29 cellular contexts compared by ENCODE assay signal in the genomic region with DNA sequence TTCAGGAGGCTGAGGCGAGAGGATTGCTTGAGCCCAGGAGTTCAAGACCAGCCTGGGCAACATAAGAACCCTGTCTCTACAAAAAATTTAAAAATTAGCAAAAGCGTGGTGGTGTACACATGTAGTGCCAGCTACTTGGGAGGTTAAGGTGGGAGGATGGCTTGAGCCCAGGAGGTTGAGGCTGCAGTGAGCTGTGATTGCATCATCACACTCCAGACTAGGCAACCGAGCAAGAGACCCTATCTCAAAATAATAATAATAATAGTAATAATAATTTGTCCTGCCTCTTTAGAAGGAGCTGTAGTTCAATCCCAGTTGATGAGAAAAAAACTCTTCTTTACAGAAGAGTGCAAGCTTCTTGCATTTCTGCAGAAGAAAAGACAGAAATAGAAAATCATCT. TPM values are rescaled to one million over a fixed set of nuclear protein-coding genes. Genes with fewer than 3 reads are reported as not detected.
"Had no signal": no experiment of that assay in that cellular context is flagged by ENCODE, and none has a peak within 500 bp of the region (broad histone marks: within the 10 kb centered on the region; RNA-seq: fewer than 3 reads in every experiment).

No MANE protein-coding gene starts in this region.

- DNase-seq: islet precursor cell; left ventricle myocardium inferior; mesendoderm; naive B cell; natural killer cell; nephron progenitor cell; occipital lobe; stimulated activated CD4-positive, alpha-beta T cell treated with anti-CD3 and anti-CD28 coated beads, Interleukin-12 subunit alpha, Interleukin-12 subunit beta, amount 100 ng/mL, for 4 hours; stimulated activated CD4-positive, alpha-beta T cell treated with anti-CD3 and anti-CD28 coated beads, Interleukin-15, amount 100 ng/mL, for 24 hours; stimulated activated CD4-positive, alpha-beta T cell treated with anti-CD3 and anti-CD28 coated beads, Interleukin-2, amount 100 ng/mL, for 24 hours; stimulated activated CD4-positive, alpha-beta T cell treated with anti-CD3 and anti-CD28 coated beads, Interleukin-4, amount 100 ng/mL, for 1 hour; stimulated activated naive CD4-positive, alpha-beta T cell; tibial artery; trophoblast cell had no signal

- H3K27ac Mint-ChIP-seq: mesothelial cell of epicardium; natural killer cell; nephron progenitor cell; progenitor cell of endocrine pancreas; stimulated activated naive CD8-positive, alpha-beta T cell treated with anti-CD3 and anti-CD28 coated beads, Interleukin-15, Interleukin-2, amounts not matched to agents 100 ng/mL and 50 ng/mL, for 24 hours had no signal

- H3K4me3 Mint-ChIP-seq: mesothelial cell of epicardium; natural killer cell; nephron progenitor cell; neural progenitor cell; stimulated activated naive CD8-positive, alpha-beta T cell treated with anti-CD3 and anti-CD28 coated beads, Interleukin-15, Interleukin-2, amounts not matched to agents 100 ng/mL and 50 ng/mL, for 24 hours had no signal

- H3K4me2 ChIP-seq: hepatocyte, neural progenitor cell had no signal

- H3K36me3 Mint-ChIP-seq: mesothelial cell of epicardium, naive B cell, natural killer cell, neural progenitor cell had no signal

- ATAC-seq: natural killer cell, sciatic nerve, upper lobe of right lung had no signal

- H3K36me3 ChIP-seq: left ventricle myocardium inferior, neural progenitor cell, neutrophil, right atrium auricular region, suprapubic skin, thoracic aorta, tibial artery, upper lobe of right lung had no signal

- H3K4me1 Mint-ChIP-seq: mesothelial cell of epicardium had no signal

- H3K27me3 ChIP-seq: hepatocyte, neural progenitor cell, neutrophil, right atrium auricular region, suprapubic skin, tibial artery, upper lobe of right lung had no signal

- H3K9me3 ChIP-seq: left ventricle myocardium inferior, neutrophil, right atrium auricular region, suprapubic skin, thoracic aorta, tibial artery, upper lobe of right lung had no signal

- H3K27ac ChIP-seq: hepatocyte, left ventricle myocardium inferior, neural progenitor cell, neutrophil, parathyroid adenoma, right atrium auricular region, skin epidermis, suprapubic skin, thoracic aorta, tibial artery, upper lobe of right lung had no signal

- H3K4me3 ChIP-seq: hepatocyte, left ventricle myocardium inferior, lung, neural progenitor cell, right atrium auricular region, skin epidermis, suprapubic skin, thoracic aorta, tibial artery, upper lobe of right lung had no signal

- H3K9me3 Mint-ChIP-seq: mesothelial cell of epicardium; naive B cell; natural killer cell; neural progenitor cell; stimulated activated naive CD8-positive, alpha-beta T cell treated with anti-CD3 and anti-CD28 coated beads, Interleukin-15, Interleukin-2, amounts not matched to agents 100 ng/mL and 50 ng/mL, for 24 hours had no signal

- H3K9ac ChIP-seq: neural progenitor cell, parathyroid adenoma had no signal

- H3K27me3 Mint-ChIP-seq: naive B cell; stimulated activated naive CD8-positive, alpha-beta T cell treated with anti-CD3 and anti-CD28 coated beads, Interleukin-15, Interleukin-2, amounts not matched to agents 100 ng/mL and 50 ng/mL, for 24 hours had no signal

- H2AFZ ChIP-seq: hepatocyte, parathyroid adenoma had no signal

- H3K4me1 ChIP-seq: right atrium auricular region, suprapubic skin, upper lobe of right lung had no signal

RNA-seq across cellular contexts. Expression of a gene that starts 10.0 kb away (rescaled TPM):
- total RNA-seq: osteocyte had no signal
